Comparison of ENCODE assay signal across 11 cellular contexts in genomic region chr1:15283500-15283899, GRCh38. TPM values are rescaled to one million over a fixed set of nuclear protein-coding genes. Genes with fewer than 3 reads are reported as not detected.
DNase-seq lines count a peak whose midpoint lies in the region; ATAC-seq and TF ChIP-seq lines count a peak whose summit lies in the region.
"Had no signal": no experiment of that assay in that cellular context is flagged by ENCODE, and none has a peak within 500 bp of the region (broad histone marks: within the 10 kb centered on the region; RNA-seq: fewer than 3 reads in every experiment).

No MANE protein-coding gene starts in this region.

- H3K23me2 ChIP-seq in H9 (ENCODE audit: insufficient read length, low read depth, low read length, poor library complexity, severe bottlenecking) = no peaks in the 10 kb centered on the region

- no peak overlapping the region for H3K23ac ChIP-seq in H9 (ENCODE audit: insufficient read length, low read depth, low read length)

- TF ChIP-seq POLR2A in gastrocnemius medialis (IDR thresholded peaks at IDR 0.05) = no peak

- no peak overlapping the region for H2BK120ac ChIP-seq in H9 (ENCODE audit: low read depth, low read length, poor library complexity, severe bottlenecking)

- in situ Hi-C loops in gastrocnemius medialis (cut with MboI; ENCODE audit: low sequenced_read_pairs in 4 of 4) = no loop called here

- H3K36me3 ChIP-seq in gastrocnemius medialis = no peaks in the 10 kb centered on the region

- no peaks in the 10 kb centered on the region for H3K79me1 ChIP-seq in H9 (ENCODE audit: insufficient read depth, low read depth, low read length, poor library complexity, severe bottlenecking)

- H3K4me3 ChIP-seq in retinal pigment epithelial cell (ENCODE audit: low read length) (no peak overlapping the region), gastrocnemius medialis (no peak overlapping the region)
- H3K4me3 ChIP-seq: K562 had no signal

- H3K79me2 ChIP-seq in H9 (ENCODE audit: insufficient read depth, low read length) = no peaks in the 10 kb centered on the region

- no peaks in the 10 kb centered on the region for H3K36me3 Mint-ChIP-seq in H9 (ENCODE audit: insufficient read depth in 1 of 3, low read depth in 3 of 3)
- H3K36me3 Mint-ChIP-seq: activated naive CD4-positive, alpha-beta T cell treated with anti-CD3 and anti-CD28 coated beads, Interleukin-2, amount 10 ng/mL, durations not matched to agents 7 days and 5 days had no signal

- no peak overlapping the region for H3K9ac ChIP-seq in H9 (ENCODE audit: extremely low read depth, insufficient read length, low read length)

- no peak overlapping the region for H3K14ac ChIP-seq in H9 (ENCODE audit: insufficient read depth, low read length)

- H2BK20ac ChIP-seq in H9 (ENCODE audit: low read depth, low read length, poor library complexity, severe bottlenecking) = no peak overlapping the region

- H3K4me1 ChIP-seq in H9 (ENCODE audit: insufficient read depth, low read length) = no peaks in the 10 kb centered on the region
- no peaks in the 10 kb centered on the region for H3K4me1 ChIP-seq in gastrocnemius medialis

- no peak overlapping the region for H2BK15ac ChIP-seq in H9 (ENCODE audit: low read depth, low read length)

- intact Hi-C loops in gastrocnemius medialis (cut with DNase I; ENCODE audit: low total_unique reads) = no loop called here

- H2BK5ac ChIP-seq in H9 (ENCODE audit: insufficient read length, low read length) = no peak overlapping the region

- DNase-seq in H9 (no peak), RPMI7951 (ENCODE audit: low read depth) (peak; percentile 76), retinal pigment epithelial cell (ENCODE audit: low read depth) (no peak), T-helper 1 cell (no peak), gastrocnemius medialis (no peak)
- DNase-seq: activated naive CD4-positive, alpha-beta T cell treated with anti-CD3 and anti-CD28 coated beads, Interleukin-2, amount 10 ng/mL, durations not matched to agents 7 days and 5 days; effector CD8-positive, alpha-beta T cell had no signal

- no peak overlapping the region for H3K4me3 Mint-ChIP-seq in H9
- H3K4me3 Mint-ChIP-seq: activated naive CD4-positive, alpha-beta T cell treated with anti-CD3 and anti-CD28 coated beads, Interleukin-2, amount 10 ng/mL, durations not matched to agents 7 days and 5 days had no signal

- no peak overlapping the region for H2AK5ac ChIP-seq in H9 (ENCODE audit: insufficient read length, low read length)

- no peak overlapping the region for H3K4me2 ChIP-seq in H9 (ENCODE audit: insufficient read depth, insufficient read length, low read length)

- no peak overlapping the region for H2BK12ac ChIP-seq in H9 (ENCODE audit: insufficient read length, low read depth, low read length)

- no peak overlapping the region; a peak in 1 of 7 replicates for H3K27ac Mint-ChIP-seq in H9
- H3K27ac Mint-ChIP-seq: activated naive CD4-positive, alpha-beta T cell treated with anti-CD3 and anti-CD28 coated beads, Interleukin-2, amount 10 ng/mL, durations not matched to agents 7 days and 5 days had no signal

- peaks cover 6 to 8% of the 10 kb centered on the region in 2 experiments for H3K4me1 Mint-ChIP-seq in H9
- H3K4me1 Mint-ChIP-seq: activated naive CD4-positive, alpha-beta T cell treated with anti-CD3 and anti-CD28 coated beads, Interleukin-2, amount 10 ng/mL, durations not matched to agents 7 days and 5 days had no signal

- H4K8ac ChIP-seq in H9 (replicated peaks; ENCODE audit: insufficient read length, low read depth, low read length) = no peak overlapping the region

- no CpG with 5 or more reads among the region's 2 CpGs for WGBS in H9 (ENCODE audit: extremely low coverage, insufficient read length, low lambda C conversion rate)

- H4K20me1 ChIP-seq in H9 (ENCODE audit: control insufficient read depth, insufficient read depth, insufficient read length) = no peaks in the 10 kb centered on the region

- no peak overlapping the region for H3K4ac ChIP-seq in H9 (ENCODE audit: low read depth, low read length)

- H3K27me3 Mint-ChIP-seq in H9 (ENCODE audit: low read depth) = peaks cover 22% of the 10 kb centered on the region

- no peak overlapping the region for H3K56ac ChIP-seq in H9 (ENCODE audit: insufficient read length, low read depth, low read length)

- no peak overlapping the region for H3K18ac ChIP-seq in H9 (ENCODE audit: insufficient read length, low read depth, low read length)

- TF ChIP-seq CTCF in H9 (conservative IDR thresholded peaks at IDR 0.05) = peak; percentile 36; the same call in 2 of the 3 replicates
- TF ChIP-seq CTCF in retinal pigment epithelial cell (conservative IDR thresholded peaks at IDR 0.05; ENCODE audit: low read depth, low read length) = peak; percentile 23
- no peak for TF ChIP-seq CTCF in gastrocnemius medialis (IDR thresholded peaks at IDR 0.05 in 4 of 5, conservative IDR thresholded peaks at IDR 0.05 in 1 of 5)

- H4K5ac ChIP-seq in H9 (ENCODE audit: insufficient read length, low read depth, low read length) = no peak overlapping the region

- H3K9me3 Mint-ChIP-seq in H9 = no peaks in the 10 kb centered on the region
- H3K9me3 Mint-ChIP-seq: activated naive CD4-positive, alpha-beta T cell treated with anti-CD3 and anti-CD28 coated beads, Interleukin-2, amount 10 ng/mL, durations not matched to agents 7 days and 5 days had no signal

- H3K27me3 ChIP-seq in H9 (ENCODE audit: insufficient read depth, low read length) (no peaks in the 10 kb centered on the region), gastrocnemius medialis (no peaks in the 10 kb centered on the region)

- H3T11ph ChIP-seq in H9 (ENCODE audit: low read length) = no peak overlapping the region

- H3K27ac ChIP-seq in H9 (ENCODE audit: insufficient read length, low read depth, low read length) = no peak overlapping the region
- H3K27ac ChIP-seq in gastrocnemius medialis = no peak overlapping the region

- no peak overlapping the region for H4K91ac ChIP-seq in H9 (ENCODE audit: insufficient read length, low read depth, low read length)

- H2AFZ ChIP-seq in H9 (ENCODE audit: low read length) = no peak overlapping the region

- ATAC-seq in esophagus mucosa (peak; percentile 96), GM19463 (IDR thresholded peaks at IDR 0.05; ENCODE audit: unreplicated experiment) (no peak), gastrocnemius medialis (no peak)
- ATAC-seq: K562 had no signal

- no peaks in the 10 kb centered on the region for H3K9me3 ChIP-seq in H9 (ENCODE audit: control insufficient read depth, low read depth, low read length)
- no peaks in the 10 kb centered on the region for H3K9me3 ChIP-seq in gastrocnemius medialis

RNA-seq across cellular contexts. Expression of gene FHAD1, which starts 36.5 kb away (rescaled TPM):
- total RNA-seq in H9 (2021) = 1.2 and 1.9 TPM in 2 replicates
- 5.5 and 6.8 TPM in 2 replicates for total RNA-seq in RPMI7951 (2014; rRNA removed; shearing (Covaris generic))
- total RNA-seq in esophagus mucosa = 0.32 TPM
- not detected for total RNA-seq in gastrocnemius medialis
- total RNA-seq: osteocyte had no signal

Comparison
In these comparisons a context has a peak if more than half of its experiments do, and no peak if none do; other contexts are left out.
1. CTCF ChIP-seq: peak in H9 (single experiment) and retinal pigment epithelial cell (single experiment); none in gastrocnemius medialis (0 of 5).